19 cellular contexts compared by ENCODE assay signal in the genomic region with DNA sequence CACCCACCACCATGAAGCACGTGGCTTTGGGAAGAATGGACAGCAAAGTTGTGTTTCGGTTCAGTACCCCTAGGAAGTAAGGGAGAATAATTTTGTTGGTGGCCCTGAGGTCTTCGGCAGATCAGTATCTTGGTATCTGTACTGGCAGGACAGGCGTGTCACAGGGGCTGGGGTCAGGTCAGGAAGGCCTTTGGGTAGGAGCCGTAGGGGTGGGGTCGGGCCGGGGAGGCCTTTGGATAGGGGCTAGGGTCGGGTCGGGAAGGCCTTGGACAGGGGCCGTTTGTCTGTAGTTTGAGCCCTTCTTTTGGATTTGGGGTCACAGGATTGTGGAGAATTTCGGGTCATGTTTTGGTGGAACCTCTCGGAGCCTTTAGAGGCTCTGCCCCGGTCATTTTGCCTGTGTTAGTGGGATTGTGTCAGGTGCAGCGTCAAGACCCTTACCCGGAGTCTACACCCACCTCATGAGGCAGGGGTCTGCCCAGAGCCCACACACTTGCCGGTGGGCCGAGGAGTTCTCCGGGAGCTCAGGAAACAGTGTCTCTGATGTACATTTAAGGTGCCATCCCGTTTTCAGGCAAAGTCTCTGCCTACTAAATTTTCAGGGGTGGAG.
DNase-seq lines count a peak whose midpoint lies in the region; ATAC-seq, FAIRE-seq and TF ChIP-seq lines count a peak whose summit lies in the region.
"Had no signal": no experiment of that assay in that cellular context is flagged by ENCODE, and none has a peak within 500 bp of the region (broad histone marks: within the 10 kb centered on the region; RNA-seq: fewer than 3 reads in every experiment).

No MANE protein-coding gene starts in this region.

- H3K27me3 ChIP-seq in RWPE2 (ENCODE audit: insufficient read depth, poor library complexity, severe bottlenecking), result no peaks in the 10 kb centered on the region
- H3K27me3 ChIP-seq in bronchial epithelial cell (ENCODE audit: control insufficient read depth, insufficient read depth, low read length), result no peaks in the 10 kb centered on the region
- no peaks in the 10 kb centered on the region for H3K27me3 ChIP-seq in mesenchymal stem cell (ENCODE audit: control insufficient read depth in 1 of 2, insufficient read depth in 1 of 2, low read length in 2 of 2)
- H3K27me3 ChIP-seq: BE2C had no signal

- ATAC-seq in RWPE2 (ENCODE audit: low read depth), result no peak

- no peak overlapping the region for H3K18ac ChIP-seq in mesenchymal stem cell (ENCODE audit: low read depth in 1 of 2, low read length in 2 of 2)

- H3K4me3 ChIP-seq in RWPE2 (ENCODE audit: severe bottlenecking) (no peak overlapping the region), bronchial epithelial cell (ENCODE audit: low read depth, low read length) (no peak overlapping the region), mesenchymal stem cell (ENCODE audit: insufficient read depth in 1 of 2, low read depth in 1 of 2, low read length in 2 of 2) (no peak overlapping the region)

- no peak overlapping the region for H3K14ac ChIP-seq in mesenchymal stem cell (ENCODE audit: low read length in 2 of 2)

- no peak overlapping the region for H2AFZ ChIP-seq in mesenchymal stem cell (ENCODE audit: low read depth, low read length)

- WGBS in mesenchymal stem cell, result 92% methylated on average over 19 of the region's 19 CpGs

- FAIRE-seq in bronchial epithelial cell (lab: Jason Lieb, UNC), result peak; percentile 28
- FAIRE-seq: A204.1, D721Med, G401.6, GM12891, GM19239, H1 had no signal

- peak; percentile 54 for DNase-seq in RWPE2 (ENCODE audit: low spot score)
- no peak for DNase-seq in bronchial epithelial cell (ENCODE audit: low read depth)
- no peak for DNase-seq in mesenchymal stem cell
- DNase-seq in posterior vena cava (ENCODE audit: low spot score), result peak; percentile 58
- no peak for DNase-seq in NCI-H1417 (lab: John Stamatoyannopoulos, UW)
- DNase-seq in D341Med (ENCODE audit: low spot score), result no peak
- no peak for DNase-seq in NCI-H2196 (lab: John Stamatoyannopoulos, UW; ENCODE audit: unreplicated experiment)
- DNase-seq: ACHN; BE2C; C1 segment of cervical spinal cord; CD4-positive, CD25-positive, alpha-beta regulatory T cell; COR-L47; H9 had no signal

- H3K27ac ChIP-seq in RWPE2 (ENCODE audit: poor library complexity, severe bottlenecking) (no peak overlapping the region), mesenchymal stem cell (ENCODE audit: low read length, poor library complexity, severe bottlenecking) (no peak overlapping the region)

- intact Hi-C loops in posterior vena cava (cut with DNase I), result no loop called here

- no peaks in the 10 kb centered on the region for H3K79me1 ChIP-seq in mesenchymal stem cell (replicated peaks; ENCODE audit: low read length, poor library complexity, severe bottlenecking)

- no peak overlapping the region for H2AK5ac ChIP-seq in mesenchymal stem cell (ENCODE audit: low read length, severe bottlenecking)

- peak overlapping the region; percentile 12 for H2BK15ac ChIP-seq in mesenchymal stem cell (ENCODE audit: low read depth, poor library complexity, severe bottlenecking)

- H3K9me3 ChIP-seq in RWPE2 (ENCODE audit: severe bottlenecking) (no peaks in the 10 kb centered on the region), mesenchymal stem cell (ENCODE audit: control insufficient read depth, low read length) (no peaks in the 10 kb centered on the region)
- H3K9me3 ChIP-seq: BE2C had no signal

- H3K23ac ChIP-seq in mesenchymal stem cell (ENCODE audit: low read length in 2 of 2), result no peak overlapping the region

- H3K4me1 ChIP-seq in RWPE2 (ENCODE audit: insufficient read depth, poor library complexity, severe bottlenecking) (no peaks in the 10 kb centered on the region), mesenchymal stem cell (ENCODE audit: control insufficient read depth, insufficient read depth, low read depth, low read length) (peaks cover under 1% of the 10 kb centered on the region)

- H3K36me3 ChIP-seq in RWPE2 (ENCODE audit: low read depth) (no peaks in the 10 kb centered on the region), bronchial epithelial cell (ENCODE audit: control insufficient read depth, insufficient read depth, low read length) (no peaks in the 10 kb centered on the region), mesenchymal stem cell (ENCODE audit: control insufficient read depth in 1 of 2, insufficient read depth in 2 of 2, low read depth in 1 of 2, low read length in 2 of 2) (peaks cover 22 to 40% of the 10 kb centered on the region in 2 experiments)

- no peak overlapping the region for H2BK12ac ChIP-seq in mesenchymal stem cell (ENCODE audit: low read length in 2 of 2)

- no peak overlapping the region for H4K8ac ChIP-seq in mesenchymal stem cell (ENCODE audit: low read length)

- no peak overlapping the region for H2BK5ac ChIP-seq in mesenchymal stem cell (ENCODE audit: low read depth, low read length, poor library complexity, severe bottlenecking)

- H3K4ac ChIP-seq in mesenchymal stem cell (ENCODE audit: low read depth in 1 of 2, low read length in 2 of 2), result no peak overlapping the region

- H3K4me2 ChIP-seq in mesenchymal stem cell (ENCODE audit: low read length, poor library complexity, severe bottlenecking), result no peak overlapping the region

- H3K9ac ChIP-seq in mesenchymal stem cell (ENCODE audit: low read length), result no peak overlapping the region

- H4K91ac ChIP-seq in mesenchymal stem cell (ENCODE audit: low read length), result no peak overlapping the region

- H2BK120ac ChIP-seq in mesenchymal stem cell (ENCODE audit: low read depth, low read length), result no peak overlapping the region

- TF ChIP-seq CTCF in RWPE2 (IDR thresholded peaks at IDR 0.05; ENCODE audit: poor library complexity, severe bottlenecking) (no peak), bronchial epithelial cell (IDR thresholded peaks at IDR 0.05; ENCODE audit: insufficient read depth, low read length, severe bottlenecking) (no peak)

Comparison
In these comparisons a context has a peak if more than half of its experiments do, and no peak if none do; other contexts are left out.
1. DNase-seq: peak in RWPE2 (single experiment) and posterior vena cava (single experiment); none in bronchial epithelial cell (single experiment), mesenchymal stem cell (single experiment), NCI-H1417 (0 of 3), D341Med (single experiment) and NCI-H2196 (single experiment).